9 cellular contexts compared by ENCODE assay signal in the genomic region with DNA sequence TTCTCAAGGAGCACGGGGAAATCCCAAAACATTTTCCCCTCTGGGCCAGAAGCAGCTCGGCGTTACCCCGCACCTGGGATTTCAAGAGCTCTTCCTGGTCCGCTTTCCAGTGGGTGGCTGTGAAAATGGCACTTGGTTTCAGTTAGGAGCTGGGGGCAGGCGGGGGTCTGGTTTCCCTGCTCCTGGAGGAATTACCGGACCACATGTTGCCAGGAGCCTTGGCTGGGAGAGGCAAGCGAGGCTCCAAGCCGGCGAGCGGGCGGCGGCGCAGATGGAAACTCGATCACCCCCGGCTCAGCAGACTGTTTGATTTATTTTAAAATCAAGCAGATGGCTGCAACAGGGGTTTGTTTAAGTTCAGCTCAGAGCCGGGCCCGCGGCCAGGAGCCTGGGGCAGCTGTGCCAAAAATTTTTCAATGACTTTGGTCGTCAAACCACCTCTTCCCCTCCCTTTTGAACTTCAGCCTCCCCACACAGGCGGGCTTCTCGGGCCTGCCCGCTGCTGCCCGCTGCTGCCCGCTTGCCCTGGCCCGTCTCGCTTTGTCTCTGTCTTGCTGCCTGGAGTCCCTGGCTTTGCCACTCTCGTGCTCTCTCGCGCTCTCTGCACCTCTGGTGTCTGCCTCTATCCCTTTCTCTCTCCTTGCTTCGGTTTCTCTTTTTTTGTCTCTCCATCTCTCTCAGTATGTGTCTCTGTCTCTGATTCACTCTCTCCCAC.
DNase-seq lines count a peak whose midpoint lies in the region; ATAC-seq and TF ChIP-seq lines count a peak whose summit lies in the region.
"Had no signal": no experiment of that assay in that cellular context is flagged by ENCODE, and none has a peak within 500 bp of the region (broad histone marks: within the 10 kb centered on the region; RNA-seq: fewer than 3 reads in every experiment).

No MANE protein-coding gene starts in this region.

- peak; percentile 28 for DNase-seq in Calu3
- peak; percentile 47 for DNase-seq in NCI-H510A (lab: John Stamatoyannopoulos, UW)
- no peak for DNase-seq in activated T-helper 1 cell treated with anti-CD3 and anti-CD28 coated beads, Interleukin-12 subunit alpha, Interleukin-12 subunit beta, Interleukin-2, Interleukin-4 antibody, amounts not matched to agents 30 ng/mL and 10 ng/mL and 1 ng/mL, durations not matched to agents 14 hours and 24 hours and 36 hours (ENCODE audit: low spot score)
- DNase-seq in OCI-LY7 (ENCODE audit: low spot score), result no peak

- H3K27ac Mint-ChIP-seq in Calu3 (ENCODE audit: unreplicated experiment), result no peak overlapping the region
- no peak overlapping the region for H3K27ac Mint-ChIP-seq in activated T-helper 1 cell treated with anti-CD3 and anti-CD28 coated beads, Interleukin-12 subunit alpha, Interleukin-12 subunit beta, Interleukin-2, Interleukin-4 antibody, amounts not matched to agents 30 ng/mL and 10 ng/mL and 1 ng/mL, durations not matched to agents 14 hours and 24 hours and 36 hours
- H3K27ac Mint-ChIP-seq: activated naive CD4-positive, alpha-beta T cell treated with anti-CD3 and anti-CD28 coated beads, Interleukin-2, amount 50 U/mL, for 24 hours had no signal

- H3K27me3 ChIP-seq in duodenal mucosa (ENCODE audit: control insufficient read depth in 1 of 2, insufficient read depth in 2 of 2, low read length in 2 of 2), result no peaks in the 10 kb centered on the region

- POLR2A ChIA-PET in OCI-LY7 (lab: Charles Lee), result no interaction called here

- TF ChIP-seq CTCF in Calu3 (IDR thresholded peaks at IDR 0.05; ENCODE audit: unreplicated experiment) (no peak), OCI-LY7 (conservative IDR thresholded peaks at IDR 0.05; ENCODE audit: low read length) (no peak)

- peak overlapping the region; percentile 33 for H3K4me3 Mint-ChIP-seq in Calu3 (ENCODE audit: low read depth, unreplicated experiment)
- no peak overlapping the region for H3K4me3 Mint-ChIP-seq in activated T-helper 1 cell treated with anti-CD3 and anti-CD28 coated beads, Interleukin-12 subunit alpha, Interleukin-12 subunit beta, Interleukin-2, Interleukin-4 antibody, amounts not matched to agents 30 ng/mL and 10 ng/mL and 1 ng/mL, durations not matched to agents 14 hours and 24 hours and 36 hours
- H3K4me3 Mint-ChIP-seq: activated naive CD4-positive, alpha-beta T cell treated with anti-CD3 and anti-CD28 coated beads, Interleukin-2, amount 50 U/mL, for 24 hours had no signal

- no peaks in the 10 kb centered on the region for H3K79me2 ChIP-seq in OCI-LY7 (ENCODE audit: insufficient read depth, low read depth, low read length)

- no TSS peak for BruUV-seq in Calu3 (replicated peaks; lab: Mats Ljungman, UMichigan)
- BruUV-seq in OCI-LY7 (replicated peaks; lab: Mats Ljungman, UMichigan), result no TSS peak

- peak overlapping the region; percentile 18 to 25 for H3K9ac ChIP-seq in duodenal mucosa (ENCODE audit: low read depth in 1 of 2, low read length in 2 of 2)

- no peaks in the 10 kb centered on the region for H3K9me3 Mint-ChIP-seq in Calu3 (ENCODE audit: low read depth, unreplicated experiment)
- no peaks in the 10 kb centered on the region for H3K9me3 Mint-ChIP-seq in activated T-helper 1 cell treated with anti-CD3 and anti-CD28 coated beads, Interleukin-12 subunit alpha, Interleukin-12 subunit beta, Interleukin-2, Interleukin-4 antibody, amounts not matched to agents 30 ng/mL and 10 ng/mL and 1 ng/mL, durations not matched to agents 14 hours and 24 hours and 36 hours
- H3K9me3 Mint-ChIP-seq: activated naive CD4-positive, alpha-beta T cell treated with anti-CD3 and anti-CD28 coated beads, Interleukin-2, amount 50 U/mL, for 24 hours had no signal

- H4K20me1 ChIP-seq in OCI-LY7 (ENCODE audit: insufficient read depth, low read length), result no peaks in the 10 kb centered on the region

- H2AFZ ChIP-seq in OCI-LY7 (ENCODE audit: low read length), result no peak overlapping the region

- H3K27ac ChIP-seq in duodenal mucosa (ENCODE audit: low read depth, low read length) (no peak overlapping the region), mesodermal cell (ENCODE audit: low read depth, low read length, severe bottlenecking) (peak overlapping the region; percentile 73), OCI-LY7 (ENCODE audit: low read depth, low read length, poor library complexity, severe bottlenecking) (no peak overlapping the region)

- H3K36me3 ChIP-seq in duodenal mucosa (ENCODE audit: control insufficient read depth in 1 of 2, insufficient read depth in 2 of 2, low read length in 2 of 2), result no peaks in the 10 kb centered on the region
- H3K36me3 ChIP-seq in mesodermal cell (ENCODE audit: control insufficient read depth, insufficient read depth, low read length), result peaks cover 3% of the 10 kb centered on the region
- H3K36me3 ChIP-seq in OCI-LY7 (ENCODE audit: insufficient read depth, low read length), result no peaks in the 10 kb centered on the region

- peaks cover 95% of the 10 kb centered on the region for H3K27me3 Mint-ChIP-seq in Calu3 (ENCODE audit: unreplicated experiment)
- no peaks in the 10 kb centered on the region for H3K27me3 Mint-ChIP-seq in activated T-helper 1 cell treated with anti-CD3 and anti-CD28 coated beads, Interleukin-12 subunit alpha, Interleukin-12 subunit beta, Interleukin-2, Interleukin-4 antibody, amounts not matched to agents 30 ng/mL and 10 ng/mL and 1 ng/mL, durations not matched to agents 14 hours and 24 hours and 36 hours (ENCODE audit: insufficient read depth)
- H3K27me3 Mint-ChIP-seq: activated naive CD4-positive, alpha-beta T cell treated with anti-CD3 and anti-CD28 coated beads, Interleukin-2, amount 50 U/mL, for 24 hours had no signal

- CTCF ChIA-PET in Calu3 (lab: Charles Lee) (interaction anchor here (0.5 to 0.7 kb wide), 2 partner anchors 14 to 88 kb away, joined by 3 to 4 read pairs; no protein-coding TSS in a partner anchor), OCI-LY7 (lab: Charles Lee; ENCODE audit: unreplicated experiment) (no interaction called here)

- H3K4me1 ChIP-seq in duodenal mucosa (ENCODE audit: control insufficient read depth in 1 of 2, insufficient read depth in 2 of 2, low read length in 2 of 2) (peaks cover 0 to 12% of the 10 kb centered on the region in 2 donors), mesodermal cell (ENCODE audit: control insufficient read depth, insufficient read depth, low read length, poor library complexity, severe bottlenecking) (peaks cover 30% of the 10 kb centered on the region), OCI-LY7 (ENCODE audit: insufficient read depth, low read length, poor library complexity, severe bottlenecking) (peaks cover 5% of the 10 kb centered on the region)

- intact Hi-C loops in Calu3 (cut with micrococcal nuclease; ENCODE audit: unreplicated experiment) (no loop called here), OCI-LY7 (cut with micrococcal nuclease; ENCODE audit: unreplicated experiment) (no loop called here)
- intact Hi-C loops in activated T-helper 1 cell treated with anti-CD3 and anti-CD28 coated beads, Interleukin-12 subunit alpha, Interleukin-12 subunit beta, Interleukin-2, Interleukin-4 antibody, amounts not matched to agents 30 ng/mL and 10 ng/mL and 1 ng/mL, durations not matched to agents 14 hours and 24 hours and 36 hours (cut with micrococcal nuclease), result no loop called here

- peaks cover 9% of the 10 kb centered on the region for H3K4me1 Mint-ChIP-seq in Calu3 (ENCODE audit: low read depth, unreplicated experiment)
- no peaks in the 10 kb centered on the region for H3K4me1 Mint-ChIP-seq in activated T-helper 1 cell treated with anti-CD3 and anti-CD28 coated beads, Interleukin-12 subunit alpha, Interleukin-12 subunit beta, Interleukin-2, Interleukin-4 antibody, amounts not matched to agents 30 ng/mL and 10 ng/mL and 1 ng/mL, durations not matched to agents 14 hours and 24 hours and 36 hours (ENCODE audit: low read depth)
- H3K4me1 Mint-ChIP-seq: activated naive CD4-positive, alpha-beta T cell treated with anti-CD3 and anti-CD28 coated beads, Interleukin-2, amount 50 U/mL, for 24 hours had no signal

- no peaks in the 10 kb centered on the region for H3K36me3 Mint-ChIP-seq in Calu3 (ENCODE audit: insufficient read depth, unreplicated experiment)
- H3K36me3 Mint-ChIP-seq in activated T-helper 1 cell treated with anti-CD3 and anti-CD28 coated beads, Interleukin-12 subunit alpha, Interleukin-12 subunit beta, Interleukin-2, Interleukin-4 antibody, amounts not matched to agents 30 ng/mL and 10 ng/mL and 1 ng/mL, durations not matched to agents 14 hours and 24 hours and 36 hours (ENCODE audit: low read depth), result no peaks in the 10 kb centered on the region
- H3K36me3 Mint-ChIP-seq: activated naive CD4-positive, alpha-beta T cell treated with anti-CD3 and anti-CD28 coated beads, Interleukin-2, amount 50 U/mL, for 24 hours had no signal

- H3K4me2 ChIP-seq in OCI-LY7 (ENCODE audit: low read length), result no peak overlapping the region

- no peaks in the 10 kb centered on the region for H3K9me3 ChIP-seq in duodenal mucosa (ENCODE audit: control insufficient read depth in 1 of 2, low read length in 2 of 2)
- H3K9me3 ChIP-seq in mesodermal cell (ENCODE audit: control insufficient read depth, low read length), result no peaks in the 10 kb centered on the region
- H3K9me3 ChIP-seq in OCI-LY7 (ENCODE audit: low read length), result no peaks in the 10 kb centered on the region

- no peak for ATAC-seq in GM21723 (IDR thresholded peaks at IDR 0.05; ENCODE audit: unreplicated experiment)
- no peak for ATAC-seq in HG03175 (IDR thresholded peaks at IDR 0.05; ENCODE audit: unreplicated experiment)

- 72 to 81% methylated on average over 30 of the region's 31 CpGs for WGBS in mesodermal cell (ENCODE audit: insufficient coverage in 2 of 2), 2 experiments

- peak overlapping the region; percentile 21 to 35 for H3K4me3 ChIP-seq in duodenal mucosa (ENCODE audit: low read depth in 1 of 2, low read length in 2 of 2)
- no peak overlapping the region for H3K4me3 ChIP-seq in mesodermal cell (ENCODE audit: extremely low read depth, insufficient read depth, low read length, poor library complexity, severe bottlenecking)
- H3K4me3 ChIP-seq in OCI-LY7 (ENCODE audit: low read depth, low read length, poor library complexity, severe bottlenecking), result no peak overlapping the region

- no peaks in the 10 kb centered on the region for H3K9me2 ChIP-seq in OCI-LY7 (ENCODE audit: insufficient read depth, low read length)

Comparison
In these comparisons a context has a peak if more than half of its experiments do, and no peak if none do; other contexts are left out.
1. DNase-seq: peak in Calu3 (single experiment) and NCI-H510A (single experiment); none in activated T-helper 1 cell treated with anti-CD3 and anti-CD28 coated beads, Interleukin-12 subunit alpha, Interleukin-12 subunit beta, Interleukin-2, Interleukin-4 antibody, amounts not matched to agents 30 ng/mL and 10 ng/mL and 1 ng/mL, durations not matched to agents 14 hours and 24 hours and 36 hours (single experiment) and OCI-LY7 (single experiment).
2. H3K4me3 ChIP-seq: peak in duodenal mucosa (2 of 2); none in mesodermal cell (single experiment) and OCI-LY7 (single experiment).